1 cellular context compared by ENCODE assay signal in genomic region chr16:89562027-89562599, GRCh38.
TF ChIP-seq lines count a peak whose summit lies in the region.

No MANE protein-coding gene starts in this region.

TF ChIP-seq in GM23338, 12 proteins besides CTCF, POLR2A, EP300 and RAD21 (continued from another document):
- TF ChIP-seq, protein P1, sequence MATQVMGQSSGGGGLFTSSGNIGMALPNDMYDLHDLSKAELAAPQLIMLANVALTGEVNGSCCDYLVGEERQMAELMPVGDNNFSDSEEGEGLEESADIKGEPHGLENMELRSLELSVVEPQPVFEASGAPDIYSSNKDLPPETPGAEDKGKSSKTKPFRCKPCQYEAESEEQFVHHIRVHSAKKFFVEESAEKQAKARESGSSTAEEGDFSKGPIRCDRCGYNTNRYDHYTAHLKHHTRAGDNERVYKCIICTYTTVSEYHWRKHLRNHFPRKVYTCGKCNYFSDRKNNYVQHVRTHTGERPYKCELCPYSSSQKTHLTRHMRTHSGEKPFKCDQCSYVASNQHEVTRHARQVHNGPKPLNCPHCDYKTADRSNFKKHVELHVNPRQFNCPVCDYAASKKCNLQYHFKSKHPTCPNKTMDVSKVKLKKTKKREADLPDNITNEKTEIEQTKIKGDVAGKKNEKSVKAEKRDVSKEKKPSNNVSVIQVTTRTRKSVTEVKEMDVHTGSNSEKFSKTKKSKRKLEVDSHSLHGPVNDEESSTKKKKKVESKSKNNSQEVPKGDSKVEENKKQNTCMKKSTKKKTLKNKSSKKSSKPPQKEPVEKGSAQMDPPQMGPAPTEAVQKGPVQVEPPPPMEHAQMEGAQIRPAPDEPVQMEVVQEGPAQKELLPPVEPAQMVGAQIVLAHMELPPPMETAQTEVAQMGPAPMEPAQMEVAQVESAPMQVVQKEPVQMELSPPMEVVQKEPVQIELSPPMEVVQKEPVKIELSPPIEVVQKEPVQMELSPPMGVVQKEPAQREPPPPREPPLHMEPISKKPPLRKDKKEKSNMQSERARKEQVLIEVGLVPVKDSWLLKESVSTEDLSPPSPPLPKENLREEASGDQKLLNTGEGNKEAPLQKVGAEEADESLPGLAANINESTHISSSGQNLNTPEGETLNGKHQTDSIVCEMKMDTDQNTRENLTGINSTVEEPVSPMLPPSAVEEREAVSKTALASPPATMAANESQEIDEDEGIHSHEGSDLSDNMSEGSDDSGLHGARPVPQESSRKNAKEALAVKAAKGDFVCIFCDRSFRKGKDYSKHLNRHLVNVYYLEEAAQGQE (IDR thresholded peaks at IDR 0.05; ENCODE audit: unreplicated experiment): no peak
TF ChIP-seq in GM23338: peak in this region for 1.
